Comparison of ENCODE assay signal across 1 cellular context in the genomic region with DNA sequence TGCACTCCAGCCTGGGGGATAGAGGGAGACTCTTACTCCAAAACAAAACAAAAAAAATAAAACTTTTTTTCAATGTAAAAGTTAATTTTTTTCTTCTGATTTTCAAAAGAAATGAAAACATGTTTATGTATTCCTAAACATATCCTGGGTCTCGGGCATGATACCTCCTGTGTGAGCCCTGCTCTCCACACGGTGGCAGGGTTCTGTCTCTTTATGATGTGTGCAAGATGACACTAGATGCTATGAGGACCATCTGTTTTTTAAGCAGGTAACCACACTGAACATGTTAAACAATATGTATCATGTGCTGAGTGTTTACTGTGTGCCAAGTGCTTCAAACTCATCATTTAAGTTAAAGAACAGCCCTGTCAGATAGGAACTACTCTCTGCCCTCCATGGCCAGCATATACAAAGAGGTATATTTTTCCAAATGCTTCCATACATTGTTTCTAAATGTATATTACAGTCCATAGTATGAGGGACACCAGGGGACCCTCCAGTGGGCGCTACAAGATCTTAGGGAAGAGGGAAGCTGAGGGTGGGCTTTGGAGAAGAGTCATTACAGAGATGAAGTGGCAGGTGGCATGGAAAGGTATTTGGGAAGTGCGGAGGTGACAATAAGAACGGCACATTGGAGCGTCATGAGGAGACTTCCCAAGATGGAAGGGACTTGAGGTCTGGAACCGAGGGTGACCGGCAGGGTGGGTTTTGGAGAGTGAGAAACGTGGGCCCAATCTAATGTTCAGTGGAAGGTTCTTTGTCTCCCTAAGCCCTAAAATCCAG.
TF ChIP-seq lines count a peak whose summit lies in the region.

No MANE protein-coding gene starts in this region.

TF ChIP-seq in HepG2, 621 proteins besides CTCF, POLR2A, EP300 and RAD21:
- TF ChIP-seq, protein P1, sequence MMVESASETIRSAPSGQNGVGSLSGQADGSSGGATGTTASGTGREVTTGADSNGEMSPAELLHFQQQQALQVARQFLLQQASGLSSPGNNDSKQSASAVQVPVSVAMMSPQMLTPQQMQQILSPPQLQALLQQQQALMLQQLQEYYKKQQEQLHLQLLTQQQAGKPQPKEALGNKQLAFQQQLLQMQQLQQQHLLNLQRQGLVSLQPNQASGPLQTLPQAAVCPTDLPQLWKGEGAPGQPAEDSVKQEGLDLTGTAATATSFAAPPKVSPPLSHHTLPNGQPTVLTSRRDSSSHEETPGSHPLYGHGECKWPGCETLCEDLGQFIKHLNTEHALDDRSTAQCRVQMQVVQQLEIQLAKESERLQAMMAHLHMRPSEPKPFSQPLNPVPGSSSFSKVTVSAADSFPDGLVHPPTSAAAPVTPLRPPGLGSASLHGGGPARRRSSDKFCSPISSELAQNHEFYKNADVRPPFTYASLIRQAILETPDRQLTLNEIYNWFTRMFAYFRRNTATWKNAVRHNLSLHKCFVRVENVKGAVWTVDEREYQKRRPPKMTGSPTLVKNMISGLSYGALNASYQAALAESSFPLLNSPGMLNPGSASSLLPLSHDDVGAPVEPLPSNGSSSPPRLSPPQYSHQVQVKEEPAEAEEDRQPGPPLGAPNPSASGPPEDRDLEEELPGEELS (CRISPR knock-in tag; IDR thresholded peaks at IDR 0.05) = 0 out of 2 replicates have a peak, but pooled peaks have one; percentile 4
- peak; percentile 71 for TF ChIP-seq SMC3 (IDR thresholded peaks at IDR 0.05; ENCODE audit: low read length)
- no peak for TF ChIP-seq ZNF10 (CRISPR knock-in tag; IDR thresholded peaks at IDR 0.05; ENCODE audit: borderline replicate concordance, low read depth)
- TF ChIP-seq ZNF12 (CRISPR knock-in tag; IDR thresholded peaks at IDR 0.05) = peak; percentile 83
- TF ChIP-seq ZNF781 (CRISPR knock-in tag; IDR thresholded peaks at IDR 0.05; ENCODE audit: borderline replicate concordance, not compliant biosample characterization) = peak; percentile 56
- TF ChIP-seq STAG1 (CRISPR knock-in tag; IDR thresholded peaks at IDR 0.05) = peak; percentile 72
- 0 out of 2 replicates have a peak, but pooled peaks have one; percentile 4 for TF ChIP-seq REPIN1 (CRISPR knock-in tag; IDR thresholded peaks at IDR 0.05; ENCODE audit: borderline replicate concordance, low read depth)
- TF ChIP-seq CCAR2 (optimal IDR thresholded peaks at IDR 0.05; ENCODE audit: low read depth, low read length) = no peak
